In genomic region chr17:76716834-76717205, GRCh38 we compare ENCODE assay signal across 8 cellular contexts. TPM values are rescaled to one million over a fixed set of nuclear protein-coding genes. Genes with fewer than 3 reads are reported as not detected.
DNase-seq lines count a peak whose midpoint lies in the region; ATAC-seq and TF ChIP-seq lines count a peak whose summit lies in the region.

No MANE protein-coding gene starts in this region.

- DNase-seq in T-helper 1 cell = no peak
- DNase-seq in activated CD4-positive, alpha-beta memory T cell treated with anti-CD3 and anti-CD28 coated beads, Interleukin-2, amount 10 ng/mL, durations not matched to agents 7 days and 5 days = no peak
- DNase-seq in fibroblast of villous mesenchyme (ENCODE audit: low read depth) = peak; percentile 97
- no peak for DNase-seq in NCI-H187 (lab: John Stamatoyannopoulos, UW)

- H3K4me3 Mint-ChIP-seq in T-helper 1 cell treated with Interleukin-12 subunit alpha and Interleukin-12 subunit beta and Interleukin-4 antibody, amounts not matched to agents 30 μg/mL and 1 μg/mL, for 36 hours = no peak overlapping the region
- H3K4me3 Mint-ChIP-seq in activated CD4-positive, alpha-beta memory T cell treated with anti-CD3 and anti-CD28 coated beads, Interleukin-2, amount 10 ng/mL, durations not matched to agents 7 days and 5 days = no peak overlapping the region
- no peak overlapping the region for H3K4me3 Mint-ChIP-seq in stimulated activated memory B cell treated with anti-CD40 and anti-IgM and Interleukin-4, amounts not matched to agents 10 μg/mL and 1 μg/mL and 100 μg/mL, for 72 hours

- peaks cover 41% of the 10 kb centered on the region for H3K4me1 Mint-ChIP-seq in T-helper 1 cell treated with Interleukin-12 subunit alpha and Interleukin-12 subunit beta and Interleukin-4 antibody, amounts not matched to agents 30 μg/mL and 1 μg/mL, for 36 hours (ENCODE audit: low read depth)
- H3K4me1 Mint-ChIP-seq in activated CD4-positive, alpha-beta memory T cell treated with anti-CD3 and anti-CD28 coated beads, Interleukin-2, amount 10 ng/mL, durations not matched to agents 7 days and 5 days = peaks cover 51% of the 10 kb centered on the region
- peaks cover 36% of the 10 kb centered on the region for H3K4me1 Mint-ChIP-seq in stimulated activated memory B cell treated with anti-CD40 and anti-IgM and Interleukin-4, amounts not matched to agents 10 μg/mL and 1 μg/mL and 100 μg/mL, for 72 hours

- peak overlapping the region; percentile 7 for H3K4me3 ChIP-seq in fibroblast of villous mesenchyme (ENCODE audit: low read depth, low read length)

- no peak for TF ChIP-seq CTCF in fibroblast of villous mesenchyme (IDR thresholded peaks at IDR 0.05; ENCODE audit: insufficient read depth, low read depth, low read length)

- H3K36me3 Mint-ChIP-seq in T-helper 1 cell treated with Interleukin-12 subunit alpha and Interleukin-12 subunit beta and Interleukin-4 antibody, amounts not matched to agents 30 μg/mL and 1 μg/mL, for 36 hours (ENCODE audit: low read depth) = peaks cover 52% of the 10 kb centered on the region
- peaks cover 81% of the 10 kb centered on the region for H3K36me3 Mint-ChIP-seq in activated CD4-positive, alpha-beta memory T cell treated with anti-CD3 and anti-CD28 coated beads, Interleukin-2, amount 10 ng/mL, durations not matched to agents 7 days and 5 days (ENCODE audit: low read depth)
- peaks cover 77% of the 10 kb centered on the region for H3K36me3 Mint-ChIP-seq in stimulated activated memory B cell treated with anti-CD40 and anti-IgM and Interleukin-4, amounts not matched to agents 10 μg/mL and 1 μg/mL and 100 μg/mL, for 72 hours

- no peaks in the 10 kb centered on the region for H3K27me3 Mint-ChIP-seq in T-helper 1 cell treated with Interleukin-12 subunit alpha and Interleukin-12 subunit beta and Interleukin-4 antibody, amounts not matched to agents 30 μg/mL and 1 μg/mL, for 36 hours (ENCODE audit: low read depth)
- H3K27me3 Mint-ChIP-seq in activated CD4-positive, alpha-beta memory T cell treated with anti-CD3 and anti-CD28 coated beads, Interleukin-2, amount 10 ng/mL, durations not matched to agents 7 days and 5 days = no peaks in the 10 kb centered on the region
- no peaks in the 10 kb centered on the region for H3K27me3 Mint-ChIP-seq in stimulated activated memory B cell treated with anti-CD40 and anti-IgM and Interleukin-4, amounts not matched to agents 10 μg/mL and 1 μg/mL and 100 μg/mL, for 72 hours

- peak overlapping the region; percentile 78 for H3K27ac Mint-ChIP-seq in T-helper 1 cell treated with Interleukin-12 subunit alpha and Interleukin-12 subunit beta and Interleukin-4 antibody, amounts not matched to agents 30 μg/mL and 1 μg/mL, for 36 hours
- H3K27ac Mint-ChIP-seq in activated CD4-positive, alpha-beta memory T cell treated with anti-CD3 and anti-CD28 coated beads, Interleukin-2, amount 10 ng/mL, durations not matched to agents 7 days and 5 days = peak overlapping the region; percentile 86
- peak overlapping the region; percentile 80 for H3K27ac Mint-ChIP-seq in stimulated activated memory B cell treated with anti-CD40 and anti-IgM and Interleukin-4, amounts not matched to agents 10 μg/mL and 1 μg/mL and 100 μg/mL, for 72 hours

- POLR2A ChIA-PET in activated CD4-positive, alpha-beta memory T cell treated with anti-CD3 and anti-CD28 coated beads, Interleukin-2, amount 10 ng/mL, durations not matched to agents 7 days and 5 days (lab: Charles Lee) = interaction anchor here (0.9 to 7.4 kb wide), 7 partner anchors 9 to 45 kb away, joined by 3 to 59 read pairs (median 4); partner anchors contain the start of genes JMJD6, METTL23 and MFSD11

- no peaks in the 10 kb centered on the region for H3K9me3 Mint-ChIP-seq in T-helper 1 cell treated with Interleukin-12 subunit alpha and Interleukin-12 subunit beta and Interleukin-4 antibody, amounts not matched to agents 30 μg/mL and 1 μg/mL, for 36 hours
- no peaks in the 10 kb centered on the region for H3K9me3 Mint-ChIP-seq in activated CD4-positive, alpha-beta memory T cell treated with anti-CD3 and anti-CD28 coated beads, Interleukin-2, amount 10 ng/mL, durations not matched to agents 7 days and 5 days
- no peaks in the 10 kb centered on the region for H3K9me3 Mint-ChIP-seq in stimulated activated memory B cell treated with anti-CD40 and anti-IgM and Interleukin-4, amounts not matched to agents 10 μg/mL and 1 μg/mL and 100 μg/mL, for 72 hours

- CTCF ChIA-PET in activated CD4-positive, alpha-beta memory T cell treated with anti-CD3 and anti-CD28 coated beads, Interleukin-2, amount 10 ng/mL, durations not matched to agents 7 days and 5 days (lab: Charles Lee) = interaction anchor here (1.0 to 5.8 kb wide), 3 partner anchors 9 to 36 kb away, joined by 4 to 36 read pairs (median 6); partner anchors contain the start of genes JMJD6 and METTL23

- ATAC-seq in stimulated activated memory B cell treated with anti-CD40 and anti-IgM and Interleukin-4, amounts not matched to agents 10 μg/mL and 1 μg/mL and 100 μg/mL, for 72 hours = no peak
- no peak for ATAC-seq in GM18517 (IDR thresholded peaks at IDR 0.05; ENCODE audit: unreplicated experiment)
- no peak for ATAC-seq in GM19463 (IDR thresholded peaks at IDR 0.05; ENCODE audit: unreplicated experiment)

RNA-seq across cellular contexts. Expression of gene MXRA7, which starts 6.1 kb away (rescaled TPM):
- 1 to 10 TPM; 7.5 to 8.5 TPM for total RNA-seq in activated CD4-positive, alpha-beta memory T cell treated with anti-CD3 and anti-CD28 coated beads, Interleukin-2, amount 10 ng/mL, durations not matched to agents 7 days and 5 days
- total RNA-seq in fibroblast of villous mesenchyme = 244 and 267 TPM in 2 replicates

RNA-seq across cellular contexts. Expression of gene JMJD6, which starts 9.6 kb away (rescaled TPM):
- 10 to 100 TPM; 66.8 to 68.0 TPM for total RNA-seq in activated CD4-positive, alpha-beta memory T cell treated with anti-CD3 and anti-CD28 coated beads, Interleukin-2, amount 10 ng/mL, durations not matched to agents 7 days and 5 days
- 24.2 and 25.8 TPM in 2 replicates for total RNA-seq in fibroblast of villous mesenchyme

RNA-seq across cellular contexts. Expression of gene METTL23, which starts 9.8 kb away (rescaled TPM):
- 10 to 100 TPM; 43.0 to 48.0 TPM for total RNA-seq in activated CD4-positive, alpha-beta memory T cell treated with anti-CD3 and anti-CD28 coated beads, Interleukin-2, amount 10 ng/mL, durations not matched to agents 7 days and 5 days
- total RNA-seq in fibroblast of villous mesenchyme = 27.1 and 30.2 TPM in 2 replicates

RNA-seq across cellular contexts. Expression of gene SRSF2, which starts 20.3 kb away (rescaled TPM):
- 100 to 1,000 TPM; 316 to 325 TPM for total RNA-seq in activated CD4-positive, alpha-beta memory T cell treated with anti-CD3 and anti-CD28 coated beads, Interleukin-2, amount 10 ng/mL, durations not matched to agents 7 days and 5 days
- 152 and 165 TPM in 2 replicates for total RNA-seq in fibroblast of villous mesenchyme

RNA-seq across cellular contexts. Expression of gene MFSD11, which starts 21.1 kb away (rescaled TPM):
- 10 to 100 TPM; 24.5 to 28.2 TPM for total RNA-seq in activated CD4-positive, alpha-beta memory T cell treated with anti-CD3 and anti-CD28 coated beads, Interleukin-2, amount 10 ng/mL, durations not matched to agents 7 days and 5 days
- 31.9 and 44.5 TPM in 2 replicates for total RNA-seq in fibroblast of villous mesenchyme

Comparison
In these comparisons a context has a peak if more than half of its experiments do, and no peak if none do; other contexts are left out.
1. RNA of gene MXRA7, which starts 6.1 kb away (total RNA-seq): 244 to 267 TPM in fibroblast of villous mesenchyme; 7.5 to 8.5 TPM in activated CD4-positive, alpha-beta memory T cell treated with anti-CD3 and anti-CD28 coated beads, Interleukin-2, amount 10 ng/mL, durations not matched to agents 7 days and 5 days; every median in the first group is over 10 times any median in the second.
2. Peak in every context shown above with its lines, with median percentiles within 50 percentile points of each other: H3K27ac Mint-ChIP-seq.